ENCODE assay signal across 19 cellular contexts in genomic region chr11:114063149-114063828, GRCh38. TPM values are rescaled to one million over a fixed set of nuclear protein-coding genes. Genes with fewer than 3 reads are reported as not detected.
DNase-seq lines count a peak whose midpoint lies in the region; TF ChIP-seq lines count a peak whose summit lies in the region.
"Had no signal": no experiment of that assay in that cellular context is flagged by ENCODE, and none has a peak within 500 bp of the region (broad histone marks: within the 10 kb centered on the region; RNA-seq: fewer than 3 reads in every experiment).

No MANE protein-coding gene starts in this region.

- peaks cover 2 to 5% (median 4%) of the 10 kb centered on the region in 3 donors for H3K36me3 Mint-ChIP-seq in CD8-positive, alpha-beta memory T cell
- H3K36me3 Mint-ChIP-seq in brain: peaks cover 25% of the 10 kb centered on the region

- H3K9me3 ChIP-seq in CD8-positive, alpha-beta memory T cell (ENCODE audit: low read length): no peaks in the 10 kb centered on the region
- no peaks in the 10 kb centered on the region for H3K9me3 ChIP-seq in stomach smooth muscle (ENCODE audit: control insufficient read depth in 2 of 2, low read length in 2 of 2)
- H3K9me3 ChIP-seq: MG63, SJSA1 had no signal

- H3K4me3 ChIP-seq in CD8-positive, alpha-beta memory T cell (ENCODE audit: low read length): no peak overlapping the region
- peak overlapping the region in 1 of 2 donors; percentile 62 for H3K4me3 ChIP-seq in stomach smooth muscle (ENCODE audit: low read length in 2 of 2)
- H3K4me3 ChIP-seq: MG63, SJSA1 had no signal

- H3K4me3 Mint-ChIP-seq in CD8-positive, alpha-beta memory T cell: peak overlapping the region in 6 of 7 donors; percentile 55 to 97 (median 92)
- peak overlapping the region in 3 of 5 experiments; percentile 26 to 99 (median 51) for H3K4me3 Mint-ChIP-seq in brain

- POLR2A ChIA-PET in CD8-positive, alpha-beta memory T cell (lab: Charles Lee): interaction anchor here (0.6 kb wide), 1 partner anchor 44 kb away, joined by 3 read pairs; no protein-coding TSS in a partner anchor

- CTCF ChIA-PET in CD8-positive, alpha-beta memory T cell (lab: Charles Lee): interaction anchor here (1.1 kb wide), 1 partner anchor 133 kb away, joined by 4 read pairs; no protein-coding TSS in a partner anchor

- DNase-seq in CD8-positive, alpha-beta memory T cell: no peak
- DNase-seq in SKM-1 treated with dmso at 0.1 percent for 144 hours (lab: John Stamatoyannopoulos, UW; ENCODE audit: unreplicated experiment) (no peak), NCI-H82 treated with DMSO at 0.1 percent for 48 hours (lab: John Stamatoyannopoulos, UW; ENCODE audit: unreplicated experiment) (no peak), NCI-H345 treated with DMSO at 0.1 percent for 48 hours (lab: John Stamatoyannopoulos, UW; ENCODE audit: unreplicated experiment) (no peak), GM19238 (ENCODE audit: insufficient read length, low spot score) (no peak)
- DNase-seq: activated CD4-positive, alpha-beta T cell treated with anti-CD3 and anti-CD28 coated beads, Interleukin-2, amount 50 U/mL, for 4 hours; activated gamma-delta T cell; AML-193; brain microvascular endothelial cell; HCEC 1CT; MG63; NCI-H187 treated with DMSO at 0.1 percent for 48 hours; NCI-H524; stimulated activated CD4-positive, alpha-beta T cell treated with anti-CD3 and anti-CD28 coated beads, Interleukin-4, amount 100 ng/mL, for 4 hours had no signal

- peak overlapping the region in 7 of 8 donors; percentile 38 to 99 (median 93) for H3K27ac Mint-ChIP-seq in CD8-positive, alpha-beta memory T cell
- peak overlapping the region in 1 of 5 experiments; percentile 99 for H3K27ac Mint-ChIP-seq in brain

- TF ChIP-seq CTCF in brain (conservative IDR thresholded peaks at IDR 0.05): no peak

- peaks cover 8% of the 10 kb centered on the region for H3K4me1 ChIP-seq in CD8-positive, alpha-beta memory T cell (ENCODE audit: insufficient read depth, low read length)
- peaks cover 64% of the 10 kb centered on the region for H3K4me1 ChIP-seq in stomach smooth muscle (ENCODE audit: control insufficient read depth, insufficient read depth, low read length)

- H3K9me3 Mint-ChIP-seq in CD8-positive, alpha-beta memory T cell: no peaks in the 10 kb centered on the region
- H3K9me3 Mint-ChIP-seq in brain: no peaks in the 10 kb centered on the region

- H3K27ac ChIP-seq in CD8-positive, alpha-beta memory T cell (ENCODE audit: low read depth, low read length): no peak overlapping the region
- H3K27ac ChIP-seq in layer of hippocampus (ENCODE audit: low read depth, low read length) (peak overlapping the region; percentile 12), stomach smooth muscle (ENCODE audit: low read length) (peak overlapping the region; percentile 100)
- H3K27ac ChIP-seq: brain microvascular endothelial cell, SJSA1 had no signal

- peaks cover under 1% of the 10 kb centered on the region for H3K27me3 ChIP-seq in CD8-positive, alpha-beta memory T cell (ENCODE audit: insufficient read depth, low read length, poor library complexity, severe bottlenecking)
- H3K27me3 ChIP-seq in layer of hippocampus (ENCODE audit: control insufficient read depth, insufficient read depth, low read length) (no peaks in the 10 kb centered on the region), stomach smooth muscle (ENCODE audit: control insufficient read depth in 1 of 2, insufficient read depth in 2 of 2, low read length in 2 of 2) (no peaks in the 10 kb centered on the region)

- peaks cover 4 to 12% of the 10 kb centered on the region in 2 donors for H3K27me3 Mint-ChIP-seq in CD8-positive, alpha-beta memory T cell
- peaks cover 45% of the 10 kb centered on the region for H3K27me3 Mint-ChIP-seq in brain

- peak overlapping the region in 1 of 2 donors; percentile 21 for H3K9ac ChIP-seq in stomach smooth muscle (ENCODE audit: low read length in 2 of 2)

- no peaks in the 10 kb centered on the region for H3K36me3 ChIP-seq in CD8-positive, alpha-beta memory T cell (ENCODE audit: insufficient read depth, low read length)
- peaks cover 36 to 44% of the 10 kb centered on the region in 2 donors for H3K36me3 ChIP-seq in stomach smooth muscle (ENCODE audit: control insufficient read depth in 2 of 2, insufficient read depth in 2 of 2, low read length in 2 of 2)
- H3K36me3 ChIP-seq: brain microvascular endothelial cell, MG63, SJSA1 had no signal

- H3K4me1 Mint-ChIP-seq in CD8-positive, alpha-beta memory T cell: peaks cover 19 to 40% (median 25%) of the 10 kb centered on the region in 3 donors
- H3K4me1 Mint-ChIP-seq in brain: peaks cover 61% of the 10 kb centered on the region

RNA-seq across cellular contexts. Expression of gene ZBTB16, which starts 3.8 kb away (rescaled TPM):
- 1 to 10 TPM; 2.1 to 2.2 TPM for total RNA-seq in CD8-positive, alpha-beta memory T cell
- 71.9 TPM for polyA plus RNA-seq in CD8-positive, alpha-beta memory T cell
- polyA plus RNA-seq in brain (ENCODE audit: insufficient read depth, low read depth, low replicate concordance): 10.3 TPM
- total RNA-seq: OCI-LY7, SJSA1 had no signal
